10 cellular contexts compared by ENCODE assay signal in the genomic region with DNA sequence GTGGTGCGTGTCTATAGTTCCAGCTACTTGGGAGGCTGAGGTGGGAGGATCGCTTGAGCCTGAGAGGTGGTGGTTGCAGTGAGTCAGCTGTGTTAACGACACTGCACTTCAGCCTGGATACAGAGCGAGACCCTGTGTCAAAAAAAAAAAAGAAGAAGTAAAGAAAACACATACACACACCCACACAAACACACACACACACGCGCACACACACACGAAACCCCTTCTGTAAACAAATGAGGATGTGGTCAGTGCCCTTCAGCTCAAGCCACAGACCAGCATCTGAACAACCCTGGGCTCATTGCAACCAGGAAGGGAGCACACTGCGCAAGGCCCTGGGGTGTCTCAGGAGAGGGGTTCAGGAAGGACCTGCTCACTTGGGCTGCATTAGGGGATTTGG. TPM values are rescaled to one million over a fixed set of nuclear protein-coding genes. Genes with fewer than 3 reads are reported as not detected.
DNase-seq lines count a peak whose midpoint lies in the region; ATAC-seq and TF ChIP-seq lines count a peak whose summit lies in the region.
"Had no signal": no experiment of that assay in that cellular context is flagged by ENCODE, and none has a peak within 500 bp of the region (broad histone marks: within the 10 kb centered on the region; RNA-seq: fewer than 3 reads in every experiment).

No MANE protein-coding gene starts in this region.

- no peaks in the 10 kb centered on the region for H4K20me1 ChIP-seq in KMS-11 (ENCODE audit: insufficient read depth)

- peak overlapping the region; percentile 95 for H3K4me2 ChIP-seq in KMS-11

- no peaks in the 10 kb centered on the region for H3K79me2 ChIP-seq in KMS-11 (ENCODE audit: insufficient read depth, low read depth)

- peak; percentile 49 for ATAC-seq in GM18519 (IDR thresholded peaks at IDR 0.05; ENCODE audit: low FRiP score, unreplicated experiment)
- ATAC-seq in GM21737 (IDR thresholded peaks at IDR 0.05; ENCODE audit: unreplicated experiment) = peak; percentile 61
- ATAC-seq in lung (ENCODE audit: insufficient read depth, low FRiP score) = peak; percentile 30

- no peak overlapping the region for H3K27ac ChIP-seq in KMS-11
- H3K27ac ChIP-seq in lung (ENCODE audit: low read depth in 1 of 2, low read length in 1 of 2) = peak overlapping the region in 1 of 2 donors; percentile 72

- H3K4me3 Mint-ChIP-seq in activated T-cell treated with anti-CD3 and anti-CD28 coated beads, Interleukin-2, amount 50 U/mL, for 24 hours = no peak overlapping the region

- H3K27me3 ChIP-seq in KMS-11 (ENCODE audit: insufficient read depth, low read depth) = no peaks in the 10 kb centered on the region; the same call in 1 of the 2 replicates
- H3K27me3 ChIP-seq in lung (ENCODE audit: control insufficient read depth, insufficient read depth) = no peaks in the 10 kb centered on the region

- H3K36me3 ChIP-seq in KMS-11 (ENCODE audit: insufficient read depth) (no peaks in the 10 kb centered on the region), lung (ENCODE audit: control insufficient read depth in 2 of 2, insufficient read depth in 2 of 2, low read length in 2 of 2) (no peaks in the 10 kb centered on the region)

- H3K4me1 ChIP-seq in KMS-11 (ENCODE audit: low read depth, poor library complexity, severe bottlenecking) = peaks cover 31% of the 10 kb centered on the region
- H3K4me1 ChIP-seq in lung (ENCODE audit: control insufficient read depth in 2 of 2, insufficient read depth in 2 of 2, low read length in 2 of 2) = peaks cover 0 to 12% of the 10 kb centered on the region in 2 donors

- H3K36me3 Mint-ChIP-seq in activated T-cell treated with anti-CD3 and anti-CD28 coated beads, Interleukin-2, amount 50 U/mL, for 24 hours (ENCODE audit: low read depth) = no peaks in the 10 kb centered on the region

- no peak overlapping the region for H2AFZ ChIP-seq in KMS-11 (ENCODE audit: low read depth)

- no peak overlapping the region for H3K27ac Mint-ChIP-seq in activated T-cell treated with anti-CD3 and anti-CD28 coated beads, Interleukin-2, amount 50 U/mL, for 24 hours

- H3K9me3 Mint-ChIP-seq in activated T-cell treated with anti-CD3 and anti-CD28 coated beads, Interleukin-2, amount 50 U/mL, for 24 hours = no peaks in the 10 kb centered on the region

- H3K4me1 Mint-ChIP-seq in activated T-cell treated with anti-CD3 and anti-CD28 coated beads, Interleukin-2, amount 50 U/mL, for 24 hours (ENCODE audit: low read depth) = peaks cover 20% of the 10 kb centered on the region

- peaks cover 39% of the 10 kb centered on the region for H3K27me3 Mint-ChIP-seq in activated T-cell treated with anti-CD3 and anti-CD28 coated beads, Interleukin-2, amount 50 U/mL, for 24 hours

- H3K9me3 ChIP-seq in lung (ENCODE audit: control insufficient read depth in 2 of 2, insufficient read depth in 1 of 2, low read length in 1 of 2) = no peaks in the 10 kb centered on the region

- no peak overlapping the region for H3K4me3 ChIP-seq in KMS-11 (IDR thresholded peaks at IDR 0.05; ENCODE audit: insufficient read depth, low read depth, low read length)
- no peak overlapping the region for H3K4me3 ChIP-seq in lung

- H3K9ac ChIP-seq in KMS-11 = no peak overlapping the region

- TF ChIP-seq CTCF in KMS-11 (conservative IDR thresholded peaks at IDR 0.05; ENCODE audit: low read depth, low read length) = no peak
- TF ChIP-seq CTCF in lung (IDR thresholded peaks at IDR 0.05; ENCODE audit: control extremely low read depth, extremely low read depth) = no peak

- 25 to 45% methylated on average over 8 of the region's 8 CpGs for WGBS in lung, 2 donors

- DNase-seq in lung (ENCODE audit: low spot score) = no peak
- no peak for DNase-seq in kidney tubule cell (ENCODE audit: low spot score)
- DNase-seq in COR-L47 (lab: John Stamatoyannopoulos, UW) = no peak
- DNase-seq in stimulated activated CD4-positive, alpha-beta T cell treated with anti-CD3 and anti-CD28 coated beads, Interleukin-12 subunit alpha, Interleukin-12 subunit beta, amount 100 ng/mL, for 4 hours = no peak
- no peak for DNase-seq in activated T-cell treated with anti-CD3 and anti-CD28 coated beads, Interleukin-2, amount 50 U/mL, for 24 hours
- DNase-seq: retina, T1000 had no signal

RNA-seq across cellular contexts. Expression of a gene that starts 47.9 kb away (rescaled TPM):
- total RNA-seq in lung = under 1 TPM; 0.34 to 0.83 TPM
- polyA plus RNA-seq in lung = under 1 TPM; 0.06 to 0.18 TPM

RNA-seq across cellular contexts. Expression of a gene that starts 51.3 kb away (rescaled TPM):
- total RNA-seq in lung = 100 to 1,000 TPM; 129 to 249 TPM
- polyA plus RNA-seq in lung = 100 to 1,000 TPM in 1 of 2 donors, 10 to 100 TPM in 1; 70.1 to 341 TPM
